Comparison of ENCODE assay signal across 11 cellular contexts in genomic region chr4:86452323-86452995, GRCh38.
A peak's percentile ranks its signal among the peaks of the same experiment; 100 is the strongest.
DNase-seq lines count a peak whose midpoint lies in the region; ATAC-seq and TF ChIP-seq lines count a peak whose summit lies in the region.
"Had no signal": no experiment of that assay in that cellular context is flagged by ENCODE, and none has a peak within 500 bp of the region (broad histone marks: within the 10 kb centered on the region; RNA-seq: fewer than 3 reads in every experiment).

No MANE protein-coding gene starts in this region.

- H3K79me2 ChIP-seq in SK-N-SH (ENCODE audit: insufficient read depth) (no peaks in the 10 kb centered on the region), fibroblast of lung (ENCODE audit: control insufficient read depth, insufficient read depth, low read length) (no peaks in the 10 kb centered on the region)

- TF ChIP-seq RAD21 in SK-N-SH (IDR thresholded peaks at IDR 0.05; ENCODE audit: low read length): no peak

- POLR2A ChIA-PET in SK-N-SH (lab: Yijun Ruan, JAX): interaction anchor here (0.7 kb wide), 1 partner anchor 1108 kb away, joined by 3 read pairs; no protein-coding TSS in a partner anchor
- POLR2A ChIA-PET in activated CD4-positive, alpha-beta T cell treated with anti-CD3 and anti-CD28 coated beads, Interleukin-2, amount 10 ng/mL, durations not matched to agents 7 days and 5 days (lab: Charles Lee): no interaction called here

- H3K4me3 ChIP-seq in SK-N-SH (ENCODE audit: low read depth in 2 of 2, low read length in 1 of 2): no peak overlapping the region
- peak overlapping the region; percentile 31 to 71 (median 54) for H3K4me3 ChIP-seq in fibroblast of lung (replicated peaks in 1 of 4; ENCODE audit: control extremely low read depth in 1 of 4, insufficient read depth in 1 of 4, low read depth in 3 of 4, low read length in 4 of 4)
- peak overlapping the region; percentile 45 to 47 for H3K4me3 ChIP-seq in uterus
- H3K4me3 ChIP-seq: SK-N-MC had no signal

- WGBS in SK-N-SH (ENCODE audit: low lambda C conversion rate): 92% methylated on average over 13 of the region's 13 CpGs

- no peaks in the 10 kb centered on the region for H3K36me3 ChIP-seq in SK-N-SH (replicated peaks in 1 of 2; ENCODE audit: control insufficient read depth in 1 of 2, insufficient read depth in 2 of 2, low read length in 1 of 2)
- no peaks in the 10 kb centered on the region for H3K36me3 ChIP-seq in fibroblast of lung (ENCODE audit: control insufficient read depth, insufficient read depth, low read length)
- H3K36me3 ChIP-seq in uterus: no peaks in the 10 kb centered on the region

- DNase-seq in SK-N-SH: no peak
- peak in 1 of 2 donors; percentile 73 for DNase-seq in fibroblast of lung (ENCODE audit: low read depth in 2 of 2)
- DNase-seq in nephron progenitor cell: no peak
- DNase-seq in uterus: peak; percentile 42 to 58
- no peak for DNase-seq in T-helper 9 cell
- DNase-seq in activated CD4-positive, alpha-beta T cell treated with anti-CD3 and anti-CD28 coated beads, Interleukin-2, amount 10 ng/mL, durations not matched to agents 7 days and 5 days: no peak
- DNase-seq: NCI-H1930 had no signal

- H3K27me3 Mint-ChIP-seq in nephron progenitor cell (ENCODE audit: low read depth, poor library complexity): peaks cover 5% of the 10 kb centered on the region
- H3K27me3 Mint-ChIP-seq in activated CD4-positive, alpha-beta T cell treated with anti-CD3 and anti-CD28 coated beads, Interleukin-2, amount 10 ng/mL, durations not matched to agents 7 days and 5 days: peaks cover 17% of the 10 kb centered on the region

- ATAC-seq in SK-N-SH treated with all-trans-retinoic acid at 6 μM for 48 hours (peak; percentile 20; the same call in 1 of the 3 replicates), GM21825 (IDR thresholded peaks at IDR 0.05; ENCODE audit: unreplicated experiment) (no peak)

- no peak for TF ChIP-seq POLR2A in uterus (IDR thresholded peaks at IDR 0.05)

- H3K4me3 Mint-ChIP-seq in nephron progenitor cell: no peak overlapping the region
- no peak overlapping the region for H3K4me3 Mint-ChIP-seq in activated CD4-positive, alpha-beta T cell treated with anti-CD3 and anti-CD28 coated beads, Interleukin-2, amount 10 ng/mL, durations not matched to agents 7 days and 5 days
- H3K4me3 Mint-ChIP-seq: brain had no signal

- H3K9me3 ChIP-seq in SK-N-SH: no peaks in the 10 kb centered on the region
- no peaks in the 10 kb centered on the region for H3K9me3 ChIP-seq in fibroblast of lung (ENCODE audit: control insufficient read depth, insufficient read depth, low read depth, low read length)
- no peaks in the 10 kb centered on the region for H3K9me3 ChIP-seq in uterus

- H3K9ac ChIP-seq in SK-N-SH (no peak overlapping the region), fibroblast of lung (ENCODE audit: insufficient read depth, low read length) (no peak overlapping the region)

- CTCF ChIA-PET in SK-N-SH (lab: Yijun Ruan, JAX): interaction anchor here (0.9 to 1.0 kb wide), 2 partner anchors 10 to 47 kb away, joined by 3 read pairs; no protein-coding TSS in a partner anchor
- CTCF ChIA-PET in activated CD4-positive, alpha-beta T cell treated with anti-CD3 and anti-CD28 coated beads, Interleukin-2, amount 10 ng/mL, durations not matched to agents 7 days and 5 days (lab: Charles Lee): interaction anchor here (0.6 kb wide), 2 partner anchors 22 to 258 kb away, joined by 3 read pairs; no protein-coding TSS in a partner anchor

- intact Hi-C loops in uterus (cut with DNase I; ENCODE audit: low total_unique reads): no loop called here

- TF ChIP-seq CTCF in SK-N-SH (IDR thresholded peaks at IDR 0.05) (no peak), fibroblast of lung (conservative IDR thresholded peaks at IDR 0.05 in 1 of 2, IDR thresholded peaks at IDR 0.05 in 1 of 2; ENCODE audit: low read depth in 1 of 2, low read length in 2 of 2) (no peak), nephron progenitor cell (IDR thresholded peaks at IDR 0.05) (no peak), uterus (IDR thresholded peaks at IDR 0.05) (no peak)

- H3K4me1 ChIP-seq in SK-N-SH (ENCODE audit: control insufficient read depth in 1 of 2, insufficient read depth in 2 of 2, low read depth in 1 of 2, low read length in 1 of 2): peaks cover 11% of the 10 kb centered on the region in 2 experiments; a peak in 3 of 4 replicates
- peaks cover 5% of the 10 kb centered on the region for H3K4me1 ChIP-seq in fibroblast of lung (ENCODE audit: control insufficient read depth, extremely low read depth, insufficient read depth, low read length)
- no peaks in the 10 kb centered on the region for H3K4me1 ChIP-seq in uterus

- H3K9me2 ChIP-seq in SK-N-SH: no peaks in the 10 kb centered on the region

- no peak overlapping the region for H2AFZ ChIP-seq in SK-N-SH (ENCODE audit: low read depth)
- peak overlapping the region; percentile 53 for H2AFZ ChIP-seq in fibroblast of lung (ENCODE audit: low read length)

- TF ChIP-seq EP300 in SK-N-SH (IDR thresholded peaks at IDR 0.05; ENCODE audit: borderline replicate concordance in 1 of 2, low read depth in 1 of 2, low read length in 1 of 2): no peak

- peaks cover 25% of the 10 kb centered on the region for H3K36me3 Mint-ChIP-seq in nephron progenitor cell (ENCODE audit: low read depth)
- H3K36me3 Mint-ChIP-seq in activated CD4-positive, alpha-beta T cell treated with anti-CD3 and anti-CD28 coated beads, Interleukin-2, amount 10 ng/mL, durations not matched to agents 7 days and 5 days (ENCODE audit: low read depth): no peaks in the 10 kb centered on the region

- no peaks in the 10 kb centered on the region for H3F3A ChIP-seq in SK-N-SH (replicated peaks; ENCODE audit: insufficient read depth)

- no peaks in the 10 kb centered on the region for H3K27me3 ChIP-seq in SK-N-SH (ENCODE audit: insufficient read depth)
- no peaks in the 10 kb centered on the region for H3K27me3 ChIP-seq in fibroblast of lung (ENCODE audit: control insufficient read depth, insufficient read depth, low read length)
- H3K27me3 ChIP-seq in uterus: no peaks in the 10 kb centered on the region

- H3K27ac Mint-ChIP-seq in nephron progenitor cell: peak overlapping the region; percentile 65
- no peak overlapping the region for H3K27ac Mint-ChIP-seq in activated CD4-positive, alpha-beta T cell treated with anti-CD3 and anti-CD28 coated beads, Interleukin-2, amount 10 ng/mL, durations not matched to agents 7 days and 5 days

- H4K20me1 ChIP-seq in SK-N-SH (ENCODE audit: insufficient read depth): no peaks in the 10 kb centered on the region
- H4K20me1 ChIP-seq in fibroblast of lung (ENCODE audit: control insufficient read depth, extremely low read depth, insufficient read depth, low read length): no peaks in the 10 kb centered on the region

- H3K9me3 Mint-ChIP-seq in nephron progenitor cell: peaks cover 26% of the 10 kb centered on the region
- peaks cover 3% of the 10 kb centered on the region for H3K9me3 Mint-ChIP-seq in activated CD4-positive, alpha-beta T cell treated with anti-CD3 and anti-CD28 coated beads, Interleukin-2, amount 10 ng/mL, durations not matched to agents 7 days and 5 days

- no peak overlapping the region for H3K4me2 ChIP-seq in SK-N-SH
- H3K4me2 ChIP-seq in fibroblast of lung (ENCODE audit: extremely low read depth, insufficient read depth, low read length): peak overlapping the region; percentile 89

- H3K27ac ChIP-seq in SK-N-SH (ENCODE audit: low read depth in 2 of 2, low read length in 1 of 2): no peak overlapping the region
- no peak overlapping the region for H3K27ac ChIP-seq in fibroblast of lung (ENCODE audit: insufficient read depth, low read length)
- peak overlapping the region; percentile 91 to 94 for H3K27ac ChIP-seq in uterus
- H3K27ac ChIP-seq: SK-N-MC had no signal

- peaks cover 56% of the 10 kb centered on the region for H3K4me1 Mint-ChIP-seq in nephron progenitor cell
- H3K4me1 Mint-ChIP-seq in activated CD4-positive, alpha-beta T cell treated with anti-CD3 and anti-CD28 coated beads, Interleukin-2, amount 10 ng/mL, durations not matched to agents 7 days and 5 days: peaks cover 8% of the 10 kb centered on the region

TF ChIP-seq in SK-N-SH treated with all-trans-retinoic acid at 6 μM for 48 hours, 23 proteins besides CTCF, POLR2A, EP300 and RAD21 (continues in another document):
- no peak for TF ChIP-seq PATZ1 (CRISPR knock-in tag; IDR thresholded peaks at IDR 0.05; ENCODE audit: borderline replicate concordance)

TF ChIP-seq in SK-N-SH, 30 proteins besides CTCF, POLR2A, EP300 and RAD21 (continues in another document):
- TF ChIP-seq MAX (IDR thresholded peaks at IDR 0.05; ENCODE audit: low read depth): no peak
- no peak for TF ChIP-seq ELF1 (IDR thresholded peaks at IDR 0.05)
- TF ChIP-seq PBX3 (IDR thresholded peaks at IDR 0.05): no peak
- no peak for TF ChIP-seq TEAD4 (IDR thresholded peaks at IDR 0.05; ENCODE audit: borderline replicate concordance, insufficient read depth)
- no peak for TF ChIP-seq NRF1 (IDR thresholded peaks at IDR 0.05; ENCODE audit: low read depth, low read length)
- no peak for TF ChIP-seq IRF3 (IDR thresholded peaks at IDR 0.05; ENCODE audit: low read depth, low read length)
- TF ChIP-seq FOXM1 (IDR thresholded peaks at IDR 0.05; ENCODE audit: low read depth): no peak
- TF ChIP-seq GATA2 (CRISPR knock-in tag; IDR thresholded peaks at IDR 0.05): no peak

Comparison
In these comparisons a context has a peak if more than half of its experiments do, and no peak if none do; other contexts are left out.
1. DNase-seq: peak in uterus (2 of 2); none in SK-N-SH (single experiment), nephron progenitor cell (single experiment), T-helper 9 cell (single experiment) and activated CD4-positive, alpha-beta T cell treated with anti-CD3 and anti-CD28 coated beads, Interleukin-2, amount 10 ng/mL, durations not matched to agents 7 days and 5 days (single experiment).
2. H3K27ac ChIP-seq: peak in uterus (2 of 2); none in SK-N-SH (0 of 2) and fibroblast of lung (single experiment).
3. H3K4me3 ChIP-seq: peak in fibroblast of lung (4 of 4) and uterus (2 of 2); none in SK-N-SH (0 of 2).